Comparison of ENCODE assay signal across 9 cellular contexts in the genomic region with DNA sequence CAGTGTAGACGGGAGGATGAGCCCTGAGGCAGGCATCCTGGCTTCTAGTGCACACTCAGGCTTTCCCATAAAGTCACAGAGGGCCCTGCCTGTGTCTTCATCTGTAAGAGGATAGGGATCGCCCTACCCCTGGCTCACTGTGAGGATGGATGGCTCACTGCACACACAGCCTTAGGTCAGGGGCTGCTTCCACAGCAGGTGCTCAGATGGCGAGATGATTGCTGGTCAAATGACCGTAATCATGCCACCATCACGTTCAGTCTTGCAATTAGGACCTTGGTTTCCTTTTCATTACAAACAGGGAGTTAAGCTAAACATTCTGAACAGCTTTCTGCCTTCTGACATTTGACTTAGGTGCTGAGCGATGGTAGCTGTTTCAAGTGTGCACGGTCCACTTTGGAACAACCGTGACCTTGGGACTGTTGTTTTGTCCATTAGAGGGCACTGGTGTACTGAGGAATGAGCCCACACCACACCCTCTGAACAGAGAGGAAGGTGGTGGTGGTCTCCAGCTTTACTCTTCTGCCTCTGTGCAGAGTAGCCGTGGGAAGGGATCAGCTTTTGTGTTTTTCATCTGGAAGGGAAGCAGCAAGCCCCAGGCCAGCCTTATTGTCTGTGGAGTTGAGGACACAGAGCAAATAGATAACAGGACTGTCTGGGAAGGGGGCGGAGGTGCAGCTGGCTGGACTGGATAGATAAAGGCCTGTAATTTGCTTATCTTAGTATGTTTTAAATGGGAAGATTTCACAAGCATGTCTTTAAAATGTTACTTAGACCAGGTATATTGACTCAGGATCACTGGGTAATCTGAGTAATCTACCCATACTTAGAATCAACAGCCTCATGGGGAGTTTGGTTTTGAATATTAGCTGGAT.
A peak's percentile ranks its signal among the peaks of the same experiment; 100 is the strongest.
DNase-seq lines count a peak whose midpoint lies in the region; ATAC-seq, FAIRE-seq and TF ChIP-seq lines count a peak whose summit lies in the region.
"Had no signal": no experiment of that assay in that cellular context is flagged by ENCODE, and none has a peak within 500 bp of the region (broad histone marks: within the 10 kb centered on the region; RNA-seq: fewer than 3 reads in every experiment).

No MANE protein-coding gene starts in this region.

- H3K36me3 ChIP-seq in Karpas-422 (ENCODE audit: insufficient read depth, low read length) (no peaks in the 10 kb centered on the region), K562 (ENCODE audit: control insufficient read depth, insufficient read depth, low read length) (no peaks in the 10 kb centered on the region), lung (ENCODE audit: control insufficient read depth in 2 of 2, insufficient read depth in 2 of 2, low read length in 2 of 2) (peaks cover 0 to 16% of the 10 kb centered on the region in 2 donors)

- H3K9ac ChIP-seq in Karpas-422 (ENCODE audit: low read length) (no peak overlapping the region), K562 (ENCODE audit: insufficient read depth in 1 of 2, low read depth in 2 of 2, low read length in 2 of 2) (no peak overlapping the region)

- ATAC-seq in K562 (peak; percentile 90), lung (ENCODE audit: insufficient read depth, low FRiP score) (no peak), HG02840 (IDR thresholded peaks at IDR 0.05; ENCODE audit: low FRiP score, unreplicated experiment) (no peak)

- H3K79me2 ChIP-seq in Karpas-422 (ENCODE audit: low read length) (no peaks in the 10 kb centered on the region), K562 (ENCODE audit: control insufficient read depth, insufficient read depth, low read length) (no peaks in the 10 kb centered on the region)

- no peak overlapping the region for H3K27ac ChIP-seq in Karpas-422 (ENCODE audit: low read length)
- H3K27ac ChIP-seq in K562 (ENCODE audit: extremely low read depth, low read depth, low read length): peak overlapping the region; percentile 20; the same call in 1 of the 3 replicates
- H3K27ac ChIP-seq in lung (ENCODE audit: low read depth in 1 of 2, low read length in 1 of 2): no peak overlapping the region

- FAIRE-seq in D721Med (lab: Jason Lieb, UNC) (no peak), K562 (lab: Jason Lieb, UNC) (peak; percentile 81)

- no peak overlapping the region for H3K4me3 ChIP-seq in Karpas-422 (ENCODE audit: low read length)
- no peak overlapping the region for H3K4me3 ChIP-seq in K562
- no peak overlapping the region for H3K4me3 ChIP-seq in lung

- peak in 1 of 2 experiments; percentile 23; a peak in 1 of 4 replicates for TF ChIP-seq RAD21 in K562 (CRISPR knock-in tag; conservative IDR thresholded peaks at IDR 0.05 in 1 of 2, IDR thresholded peaks at IDR 0.05 in 1 of 2)

- no peaks in the 10 kb centered on the region for H3K4me1 ChIP-seq in Karpas-422 (ENCODE audit: low read length)
- peaks cover 0 to 10% of the 10 kb centered on the region in 2 experiments; a peak in 3 of 5 replicates for H3K4me1 ChIP-seq in K562 (replicated peaks in 1 of 2; ENCODE audit: control insufficient read depth in 2 of 2, insufficient read depth in 2 of 2, low read length in 2 of 2)
- H3K4me1 ChIP-seq in lung (ENCODE audit: control insufficient read depth in 2 of 2, insufficient read depth in 2 of 2, low read length in 2 of 2): peaks cover 0 to 9% of the 10 kb centered on the region in 2 donors

- no TSS peak for BruUV-seq in K562 (replicated peaks; lab: Mats Ljungman, UMichigan)

- in situ Hi-C loops in K562 (cut with MboI): no loop called here

- intact Hi-C loops in K562 (cut with micrococcal nuclease): no loop called here
- intact Hi-C loops in posterior cingulate gyrus (cut with DNase I): no loop called here

- no peaks in the 10 kb centered on the region for H3K9me3 ChIP-seq in Karpas-422 (ENCODE audit: low read length)
- H3K9me3 ChIP-seq in K562 (replicated peaks; ENCODE audit: control insufficient read depth, insufficient read depth, low read depth, low read length): no peaks in the 10 kb centered on the region
- H3K9me3 ChIP-seq in lung (ENCODE audit: control insufficient read depth in 2 of 2, insufficient read depth in 1 of 2, low read length in 1 of 2): no peaks in the 10 kb centered on the region

- TF ChIP-seq POLR2A in K562 (conservative IDR thresholded peaks at IDR 0.05): no peak

- H4K20me1 ChIP-seq in Karpas-422 (ENCODE audit: insufficient read depth, low read depth, low read length) (no peaks in the 10 kb centered on the region), K562 (replicated peaks; ENCODE audit: control insufficient read depth, insufficient read depth, low read length) (0 out of 2 replicates have a peak, but pooled peaks cover 6% of the 10 kb centered on the region)

- peak; percentile 85 for TF ChIP-seq EP300 in K562 (IDR thresholded peaks at IDR 0.05; ENCODE audit: low read length)

- DNase-seq in D721Med (ENCODE audit: insufficient read length, low spot score) (no peak), Karpas-422 (peak; percentile 56), K562 (ENCODE audit: extremely low read depth in 1 of 4, low spot score in 3 of 4) (peak; percentile 59 to 73 (median 66)), lung (ENCODE audit: low spot score) (no peak), posterior cingulate gyrus (no peak), amniotic stem cell (lab: John Stamatoyannopoulos, UW) (no peak), NCI-H1694 treated with DMSO at 0.1 percent for 48 hours (lab: John Stamatoyannopoulos, UW) (no peak)
- DNase-seq: stimulated activated CD4-positive, alpha-beta T cell treated with anti-CD3 and anti-CD28 coated beads, Interleukin-1b, Interleukin-23, amount 100 ng/mL, for 48 hours had no signal

- H2AFZ ChIP-seq in Karpas-422 (ENCODE audit: low read length): no peak overlapping the region
- peak overlapping the region; percentile 68 for H2AFZ ChIP-seq in K562 (ENCODE audit: low read depth, low read length)

- CTCF ChIA-PET in K562 (lab: Yijun Ruan, JAX; ENCODE audit: low intra/inter-chr PET ratio): interaction anchor here (0.6 kb wide), 1 partner anchor 39 kb away, joined by 3 read pairs; no protein-coding TSS in a partner anchor

- POLR2A ChIA-PET in K562 (lab: Yijun Ruan, JAX): interaction anchor here (1.1 to 1.7 kb wide), 2 partner anchors 12 to 252 kb away, joined by 4 to 9 read pairs; no protein-coding TSS in a partner anchor

- H3K9me2 ChIP-seq in Karpas-422 (replicated peaks; ENCODE audit: insufficient read depth, low read length): no peaks in the 10 kb centered on the region

- TF ChIP-seq CTCF in D721Med (IDR thresholded peaks at IDR 0.05; ENCODE audit: insufficient read depth, missing control alignments) (peak; percentile 41), K562 (IDR thresholded peaks at IDR 0.05 in 2 of 3, conservative IDR thresholded peaks at IDR 0.05 in 1 of 3; ENCODE audit: insufficient read depth in 2 of 3, low read depth in 1 of 3, low read length in 3 of 3) (peak; percentile 29 to 47 (median 37); a peak in 5 of 6 replicates), lung (IDR thresholded peaks at IDR 0.05; ENCODE audit: control extremely low read depth, extremely low read depth) (peak; percentile 12)

- H3K4me2 ChIP-seq in Karpas-422 (ENCODE audit: low read depth, low read length, poor library complexity, severe bottlenecking) (no peak overlapping the region), K562 (ENCODE audit: insufficient read depth, low read length) (peak overlapping the region; percentile 62)

- H3K9me1 ChIP-seq in K562 (ENCODE audit: control insufficient read depth, insufficient read depth, low read length): no peaks in the 10 kb centered on the region

- WGBS in K562 (ENCODE audit: insufficient coverage, low coverage, missing lambda C conversion rate): 9% methylated on average over 10 of the region's 10 CpGs
- 70 to 79% methylated on average over 10 of the region's 10 CpGs for WGBS in lung, 2 donors

- H3K27me3 ChIP-seq in Karpas-422 (ENCODE audit: low read length) (no peaks in the 10 kb centered on the region), K562 (ENCODE audit: control insufficient read depth in 2 of 2, insufficient read depth in 2 of 2, low read length in 2 of 2) (peaks cover 4 to 5% of the 10 kb centered on the region in 2 experiments; a peak in 2 of 5 replicates), lung (ENCODE audit: control insufficient read depth, insufficient read depth) (no peaks in the 10 kb centered on the region)

TF ChIP-seq in K562, 482 proteins besides CTCF, POLR2A, EP300 and RAD21 (continues in another document):
- TF ChIP-seq CCNT2 (IDR thresholded peaks at IDR 0.05; ENCODE audit: borderline replicate concordance, extremely low read depth, insufficient read length, low read depth, low read length) (peak; percentile 69), RBM22 (IDR thresholded peaks at IDR 0.05; ENCODE audit: low read depth, low read length, poor library complexity, severe bottlenecking) (no peak), GATA2 (CRISPR knock-in tag; IDR thresholded peaks at IDR 0.05) (peak; percentile 36; the same call in 1 of the 2 replicates), MECOM (CRISPR knock-in tag; IDR thresholded peaks at IDR 0.05) (peak; percentile 56; the same call in 1 of the 2 replicates), SPI1 (IDR thresholded peaks at IDR 0.05; ENCODE audit: borderline replicate concordance, low read depth, low read length) (no peak), STAT5A (IDR thresholded peaks at IDR 0.05; ENCODE audit: borderline replicate concordance, low read length) (peak; percentile 71; the same call in 1 of the 2 replicates), ZNF316 (IDR thresholded peaks at IDR 0.05) (no peak), CREM (IDR thresholded peaks at IDR 0.05; ENCODE audit: low read depth) (peak; percentile 27; the same call in 1 of the 2 replicates), ZNF780A (CRISPR knock-in tag; IDR thresholded peaks at IDR 0.05) (no peak), ZNF445 (CRISPR knock-in tag; IDR thresholded peaks at IDR 0.05; ENCODE audit: low read depth) (no peak), NFXL1 (CRISPR knock-in tag; IDR thresholded peaks at IDR 0.05) (no peak), TCF3 (CRISPR knock-in tag; IDR thresholded peaks at IDR 0.05) (peak; percentile 91), MEF2D (tag; conservative IDR thresholded peaks at IDR 0.05; ENCODE audit: low read depth) (no peak), RB1 (IDR thresholded peaks at IDR 0.05; ENCODE audit: low read depth) (peak; percentile 16; the same call in 1 of the 2 replicates), RBFOX2 (IDR thresholded peaks at IDR 0.05; ENCODE audit: low read depth, low read length) (no peak), SMARCA4 (IDR thresholded peaks at IDR 0.05) (peak; percentile 89), ZNF24 (IDR thresholded peaks at IDR 0.05) (no peak), GTF2E2 (tag; IDR thresholded peaks at IDR 0.05) (no peak), NCOA2 (IDR thresholded peaks at IDR 0.05; ENCODE audit: partially characterized antibody in 2 of 2) (no peak)
- TF ChIP-seq, protein P1, sequence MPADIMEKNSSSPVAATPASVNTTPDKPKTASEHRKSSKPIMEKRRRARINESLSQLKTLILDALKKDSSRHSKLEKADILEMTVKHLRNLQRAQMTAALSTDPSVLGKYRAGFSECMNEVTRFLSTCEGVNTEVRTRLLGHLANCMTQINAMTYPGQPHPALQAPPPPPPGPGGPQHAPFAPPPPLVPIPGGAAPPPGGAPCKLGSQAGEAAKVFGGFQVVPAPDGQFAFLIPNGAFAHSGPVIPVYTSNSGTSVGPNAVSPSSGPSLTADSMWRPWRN (IDR thresholded peaks at IDR 0.05; ENCODE audit: low read depth): peak; percentile 66; the same call in 1 of the 2 replicates

Comparison
In these comparisons a context has a peak if more than half of its experiments do, and no peak if none do; other contexts are left out.
1. DNase-seq: peak in Karpas-422 (single experiment) and K562 (4 of 4); none in D721Med (single experiment), lung (single experiment), posterior cingulate gyrus (0 of 10), amniotic stem cell (single experiment) and NCI-H1694 treated with DMSO at 0.1 percent for 48 hours (single experiment).
2. Peak in every context shown above with its lines, with median percentiles within 50 percentile points of each other: CTCF ChIP-seq.